Comparison of ENCODE assay signal across 1 cellular context in the genomic region with DNA sequence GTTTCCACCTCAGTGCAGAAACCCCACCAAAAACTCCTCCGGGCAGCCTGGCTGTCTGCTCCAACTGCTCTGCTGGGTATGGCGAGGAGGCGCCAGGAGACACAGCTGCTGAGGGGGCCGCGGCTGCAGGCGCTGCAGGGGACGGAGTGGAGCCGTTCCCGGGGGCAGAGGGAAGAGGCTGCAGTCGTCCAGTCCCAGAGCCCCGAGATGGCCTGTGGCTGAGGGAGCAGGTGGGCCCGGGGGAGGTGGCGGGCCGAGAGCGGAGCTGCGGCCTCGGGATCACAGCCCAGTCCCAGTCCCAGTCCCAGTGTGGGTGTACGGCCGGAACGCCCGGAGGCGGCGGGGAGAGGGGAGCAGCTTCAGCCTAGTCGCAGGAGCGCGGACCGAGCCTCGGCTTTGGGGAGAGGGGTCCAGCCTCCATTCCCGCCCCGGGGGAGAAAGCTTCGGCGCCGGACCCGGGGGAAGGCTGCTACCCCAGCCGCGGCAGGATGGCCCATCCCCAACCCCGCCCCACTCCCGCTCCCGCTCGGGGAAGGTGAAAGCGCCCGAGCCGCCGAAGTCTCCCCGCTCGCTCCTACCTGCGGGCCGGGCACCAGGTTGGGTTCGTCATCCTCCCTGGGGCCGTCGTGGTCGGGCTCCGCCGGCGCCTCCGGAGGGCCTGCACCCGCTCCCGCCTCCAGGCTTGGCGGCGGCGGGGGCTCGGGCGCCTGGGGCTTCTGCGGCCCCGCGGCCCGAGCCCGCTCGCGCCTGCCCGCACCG.
TF ChIP-seq lines count a peak whose summit lies in the region.

No MANE protein-coding gene starts in this region.

TF ChIP-seq in K562, 482 proteins besides CTCF, POLR2A, EP300 and RAD21 (continues in another document):
- TF ChIP-seq CREB1 (IDR thresholded peaks at IDR 0.05) (no peak), CREB1 (CRISPR knock-in tag; IDR thresholded peaks at IDR 0.05) (0 out of 2 replicates have a peak, but pooled peaks have one; percentile 44), ZNF830 (CRISPR knock-in tag; IDR thresholded peaks at IDR 0.05) (no peak), PHF8 (IDR thresholded peaks at IDR 0.05; ENCODE audit: borderline replicate concordance, low read length) (peak; percentile 56; the same call in 1 of the 2 replicates), ZBTB7A (IDR thresholded peaks at IDR 0.05; ENCODE audit: borderline replicate concordance, control insufficient read depth, low read depth, low read length) (peak; percentile 19; the same call in 1 of the 2 replicates), MEF2A (IDR thresholded peaks at IDR 0.05; ENCODE audit: control insufficient read depth, low read depth, low read length) (no peak), ZBTB49 (CRISPR knock-in tag; IDR thresholded peaks at IDR 0.05; ENCODE audit: borderline replicate concordance) (peak; percentile 51; the same call in 1 of the 2 replicates), ZBTB5 (IDR thresholded peaks at IDR 0.05) (peak; percentile 90), RBBP5 (IDR thresholded peaks at IDR 0.05; ENCODE audit: borderline replicate concordance, insufficient read depth, low read length, poor library complexity, severe bottlenecking) (peak; percentile 80), SIN3A (IDR thresholded peaks at IDR 0.05; ENCODE audit: borderline replicate concordance in 2 of 2, control insufficient read depth in 1 of 2, low read depth in 2 of 2, low read length in 2 of 2) (0 out of 4 replicates have a peak, but pooled peaks of 1 of the 2 experiments have one; percentile 9), CC2D1A (IDR thresholded peaks at IDR 0.05) (peak; percentile 63; the same call in 1 of the 2 replicates), KDM5B (IDR thresholded peaks at IDR 0.05; ENCODE audit: insufficient replicate concordance, low read depth, low read length) (peak; percentile 32), SREBF2 (CRISPR knock-in tag; IDR thresholded peaks at IDR 0.05) (no peak), GATAD2B (IDR thresholded peaks at IDR 0.05; ENCODE audit: borderline replicate concordance) (no peak; the same call in 1 of the 2 replicates), ZBTB1 (CRISPR knock-in tag; IDR thresholded peaks at IDR 0.05; ENCODE audit: borderline replicate concordance, low read depth) (peak; percentile 6; the same call in 1 of the 2 replicates), TEAD1 (CRISPR knock-in tag; IDR thresholded peaks at IDR 0.05) (0 out of 4 replicates have a peak, but pooled peaks of 1 of the 2 experiments have one; percentile 17), HMGN3 (IDR thresholded peaks at IDR 0.05; ENCODE audit: borderline replicate concordance, extremely low read depth, insufficient read length, low read depth, low read length) (peak; percentile 6), E2F6 (IDR thresholded peaks at IDR 0.05; ENCODE audit: borderline replicate concordance in 1 of 2, extremely low read depth in 1 of 2, insufficient read depth in 1 of 2, insufficient read length in 1 of 2, low read depth in 1 of 2, low read length in 1 of 2, poor library complexity in 1 of 2, severe bottlenecking in 1 of 2) (peak in 1 of 2 experiments; percentile 62), ZFX (CRISPR knock-in tag; IDR thresholded peaks at IDR 0.05) (peak; percentile 73), SAP30 (IDR thresholded peaks at IDR 0.05; ENCODE audit: borderline replicate concordance, insufficient read depth, low read depth, low read length, poor library complexity, severe bottlenecking) (peak; percentile 19), CHD1 (IDR thresholded peaks at IDR 0.05; ENCODE audit: low read length) (peak; percentile 1), SRSF9 (IDR thresholded peaks at IDR 0.05; ENCODE audit: borderline replicate concordance, low read depth, low read length) (no peak), PCBP1 (IDR thresholded peaks at IDR 0.05; ENCODE audit: low read depth, low read length, poor library complexity, severe bottlenecking) (peak; percentile 41), HINFP (tag; conservative IDR thresholded peaks at IDR 0.05; ENCODE audit: low read depth) (peak; percentile 91), POLR2B (IDR thresholded peaks at IDR 0.05; ENCODE audit: low read depth, partially characterized antibody) (no peak), ZNF124 (CRISPR knock-in tag; IDR thresholded peaks at IDR 0.05) (no peak), ERF (CRISPR knock-in tag; IDR thresholded peaks at IDR 0.05) (0 out of 2 replicates have a peak, but pooled peaks have one; percentile 22), RBFOX2 (IDR thresholded peaks at IDR 0.05; ENCODE audit: low read depth, low read length) (peak; percentile 66), ZNF165 (CRISPR knock-in tag; IDR thresholded peaks at IDR 0.05; ENCODE audit: borderline replicate concordance) (no peak)
- TF ChIP-seq, protein P1, sequence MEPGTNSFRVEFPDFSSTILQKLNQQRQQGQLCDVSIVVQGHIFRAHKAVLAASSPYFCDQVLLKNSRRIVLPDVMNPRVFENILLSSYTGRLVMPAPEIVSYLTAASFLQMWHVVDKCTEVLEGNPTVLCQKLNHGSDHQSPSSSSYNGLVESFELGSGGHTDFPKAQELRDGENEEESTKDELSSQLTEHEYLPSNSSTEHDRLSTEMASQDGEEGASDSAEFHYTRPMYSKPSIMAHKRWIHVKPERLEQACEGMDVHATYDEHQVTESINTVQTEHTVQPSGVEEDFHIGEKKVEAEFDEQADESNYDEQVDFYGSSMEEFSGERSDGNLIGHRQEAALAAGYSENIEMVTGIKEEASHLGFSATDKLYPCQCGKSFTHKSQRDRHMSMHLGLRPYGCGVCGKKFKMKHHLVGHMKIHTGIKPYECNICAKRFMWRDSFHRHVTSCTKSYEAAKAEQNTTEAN (CRISPR knock-in tag; IDR thresholded peaks at IDR 0.05), result 0 out of 2 replicates have a peak, but pooled peaks have one; percentile 24
- TF ChIP-seq, protein P2, sequence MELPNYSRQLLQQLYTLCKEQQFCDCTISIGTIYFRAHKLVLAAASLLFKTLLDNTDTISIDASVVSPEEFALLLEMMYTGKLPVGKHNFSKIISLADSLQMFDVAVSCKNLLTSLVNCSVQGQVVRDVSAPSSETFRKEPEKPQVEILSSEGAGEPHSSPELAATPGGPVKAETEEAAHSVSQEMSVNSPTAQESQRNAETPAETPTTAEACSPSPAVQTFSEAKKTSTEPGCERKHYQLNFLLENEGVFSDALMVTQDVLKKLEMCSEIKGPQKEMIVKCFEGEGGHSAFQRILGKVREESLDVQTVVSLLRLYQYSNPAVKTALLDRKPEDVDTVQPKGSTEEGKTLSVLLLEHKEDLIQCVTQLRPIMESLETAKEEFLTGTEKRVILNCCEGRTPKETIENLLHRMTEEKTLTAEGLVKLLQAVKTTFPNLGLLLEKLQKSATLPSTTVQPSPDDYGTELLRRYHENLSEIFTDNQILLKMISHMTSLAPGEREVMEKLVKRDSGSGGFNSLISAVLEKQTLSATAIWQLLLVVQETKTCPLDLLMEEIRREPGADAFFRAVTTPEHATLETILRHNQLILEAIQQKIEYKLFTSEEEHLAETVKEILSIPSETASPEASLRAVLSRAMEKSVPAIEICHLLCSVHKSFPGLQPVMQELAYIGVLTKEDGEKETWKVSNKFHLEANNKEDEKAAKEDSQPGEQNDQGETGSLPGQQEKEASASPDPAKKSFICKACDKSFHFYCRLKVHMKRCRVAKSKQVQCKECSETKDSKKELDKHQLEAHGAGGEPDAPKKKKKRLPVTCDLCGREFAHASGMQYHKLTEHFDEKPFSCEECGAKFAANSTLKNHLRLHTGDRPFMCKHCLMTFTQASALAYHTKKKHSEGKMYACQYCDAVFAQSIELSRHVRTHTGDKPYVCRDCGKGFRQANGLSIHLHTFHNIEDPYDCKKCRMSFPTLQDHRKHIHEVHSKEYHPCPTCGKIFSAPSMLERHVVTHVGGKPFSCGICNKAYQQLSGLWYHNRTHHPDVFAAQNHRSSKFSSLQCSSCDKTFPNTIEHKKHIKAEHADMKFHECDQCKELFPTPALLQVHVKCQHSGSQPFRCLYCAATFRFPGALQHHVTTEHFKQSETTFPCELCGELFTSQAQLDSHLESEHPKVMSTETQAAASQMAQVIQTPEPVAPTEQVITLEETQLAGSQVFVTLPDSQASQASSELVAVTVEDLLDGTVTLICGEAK (IDR thresholded peaks at IDR 0.05), result peak; percentile 33; the same call in 1 of the 2 replicates
- TF ChIP-seq, protein P2 (CRISPR knock-in tag; IDR thresholded peaks at IDR 0.05), result no peak
- TF ChIP-seq, protein P3, sequence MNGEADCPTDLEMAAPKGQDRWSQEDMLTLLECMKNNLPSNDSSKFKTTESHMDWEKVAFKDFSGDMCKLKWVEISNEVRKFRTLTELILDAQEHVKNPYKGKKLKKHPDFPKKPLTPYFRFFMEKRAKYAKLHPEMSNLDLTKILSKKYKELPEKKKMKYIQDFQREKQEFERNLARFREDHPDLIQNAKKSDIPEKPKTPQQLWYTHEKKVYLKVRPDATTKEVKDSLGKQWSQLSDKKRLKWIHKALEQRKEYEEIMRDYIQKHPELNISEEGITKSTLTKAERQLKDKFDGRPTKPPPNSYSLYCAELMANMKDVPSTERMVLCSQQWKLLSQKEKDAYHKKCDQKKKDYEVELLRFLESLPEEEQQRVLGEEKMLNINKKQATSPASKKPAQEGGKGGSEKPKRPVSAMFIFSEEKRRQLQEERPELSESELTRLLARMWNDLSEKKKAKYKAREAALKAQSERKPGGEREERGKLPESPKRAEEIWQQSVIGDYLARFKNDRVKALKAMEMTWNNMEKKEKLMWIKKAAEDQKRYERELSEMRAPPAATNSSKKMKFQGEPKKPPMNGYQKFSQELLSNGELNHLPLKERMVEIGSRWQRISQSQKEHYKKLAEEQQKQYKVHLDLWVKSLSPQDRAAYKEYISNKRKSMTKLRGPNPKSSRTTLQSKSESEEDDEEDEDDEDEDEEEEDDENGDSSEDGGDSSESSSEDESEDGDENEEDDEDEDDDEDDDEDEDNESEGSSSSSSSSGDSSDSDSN (IDR thresholded peaks at IDR 0.05; ENCODE audit: borderline replicate concordance in 1 of 2, low read depth in 2 of 2, low read length in 2 of 2), result 0 out of 4 replicates have a peak, but pooled peaks of 1 of the 2 experiments have one; percentile 24
